25 cellular contexts compared by ENCODE assay signal in genomic region chr4:181618038-181618618, GRCh38.
"Had no signal": no experiment of that assay in that cellular context is flagged by ENCODE, and none has a peak within 500 bp of the region (broad histone marks: within the 10 kb centered on the region; RNA-seq: fewer than 3 reads in every experiment).

No MANE protein-coding gene starts in this region.

- H3K27ac Mint-ChIP-seq: dendritic cell treated with granulocyte-macrophage colony-stimulating factor and Interleukin-4, amounts not matched to agents 40 ng/mL and 50 ng/mL, for 4 days; effector memory CD8-positive, alpha-beta T cell; endodermal cell; immature natural killer cell; mesothelial cell of epicardium had no signal

- H3K27me3 Mint-ChIP-seq: dendritic cell treated with granulocyte-macrophage colony-stimulating factor and Interleukin-4, amounts not matched to agents 40 ng/mL and 50 ng/mL, for 4 days; effector memory CD8-positive, alpha-beta T cell had no signal

- H3K4me1 ChIP-seq: colonic mucosa, esophagus squamous epithelium, gastrocnemius medialis, left lung, lower lobe of right lung had no signal

- DNase-seq: colonic mucosa; cortex of kidney; effector CD8-positive, alpha-beta T cell; effector memory CD8-positive, alpha-beta T cell; erythroblast; esophagus squamous epithelium; foreskin fibroblast; foreskin melanocyte; gastrocnemius medialis; glutamatergic neuron; head of caudate nucleus; heart right ventricle; hypothalamus; immature natural killer cell; left cardiac atrium; left lung; left ventricle myocardium superior; lower lobe of right lung; mesenchymal stem cell; mucosa of descending colon had no signal

- H3K36me3 ChIP-seq: colonic mucosa, esophagus squamous epithelium, gastrocnemius medialis, heart right ventricle, left lung, lower lobe of right lung had no signal

- H3K4me1 Mint-ChIP-seq: immature natural killer cell, mesothelial cell of epicardium had no signal

- H3K27ac ChIP-seq: colonic mucosa, epithelial cell of prostate, esophagus squamous epithelium, gastrocnemius medialis, heart right ventricle, left lung, lower lobe of right lung had no signal

- ATAC-seq: effector memory CD8-positive, alpha-beta T cell; esophagus mucosa; gastrocnemius medialis; left lung; left ventricle myocardium superior; lower lobe of right lung; mucosa of descending colon had no signal

- H3K27me3 ChIP-seq: colonic mucosa, gastrocnemius medialis, heart right ventricle, left lung had no signal

- H3K4me3 ChIP-seq: colonic mucosa, esophagus squamous epithelium, gastrocnemius medialis, heart right ventricle, left lung, lower lobe of right lung, mucosa of descending colon had no signal

- H3K9me3 Mint-ChIP-seq: dendritic cell treated with granulocyte-macrophage colony-stimulating factor and Interleukin-4, amounts not matched to agents 40 ng/mL and 50 ng/mL, for 4 days; effector memory CD8-positive, alpha-beta T cell; endodermal cell; mesothelial cell of epicardium had no signal

- H3K4me3 Mint-ChIP-seq: dendritic cell treated with granulocyte-macrophage colony-stimulating factor and Interleukin-4, amounts not matched to agents 40 ng/mL and 50 ng/mL, for 4 days; effector memory CD8-positive, alpha-beta T cell; endodermal cell; immature natural killer cell; mesothelial cell of epicardium had no signal

- H3K36me3 Mint-ChIP-seq: immature natural killer cell, mesothelial cell of epicardium had no signal
